In genomic region chr20:24150406-24150805, GRCh38 we compare ENCODE assay signal across 1 cellular context.
TF ChIP-seq lines count a peak whose summit lies in the region.

No MANE protein-coding gene starts in this region.

TF ChIP-seq in HepG2, 621 proteins besides CTCF, POLR2A, EP300 and RAD21 (continued from another document):
- TF ChIP-seq POGZ (CRISPR knock-in tag; IDR thresholded peaks at IDR 0.05): no peak
- TF ChIP-seq SPEN (CRISPR knock-in tag; IDR thresholded peaks at IDR 0.05; ENCODE audit: low read depth): no peak
- no peak for TF ChIP-seq POGK (CRISPR knock-in tag; conservative IDR thresholded peaks at IDR 0.05)
- no peak for TF ChIP-seq ATF7 (IDR thresholded peaks at IDR 0.05)
- TF ChIP-seq ATF7 (CRISPR knock-in tag; IDR thresholded peaks at IDR 0.05): no peak
- TF ChIP-seq ZNF776 (CRISPR knock-in tag; IDR thresholded peaks at IDR 0.05): no peak
- TF ChIP-seq ZNF780A (CRISPR knock-in tag; IDR thresholded peaks at IDR 0.05): no peak
- no peak for TF ChIP-seq ZNF564 (CRISPR knock-in tag; IDR thresholded peaks at IDR 0.05)
- no peak for TF ChIP-seq FOXM1 (CRISPR knock-in tag; IDR thresholded peaks at IDR 0.05)
- no peak for TF ChIP-seq CSRNP2 (CRISPR knock-in tag; conservative IDR thresholded peaks at IDR 0.05; ENCODE audit: low read depth)
- TF ChIP-seq REL (CRISPR knock-in tag; conservative IDR thresholded peaks at IDR 0.05): no peak
